Comparison of ENCODE assay signal across 1 cellular context in genomic region chr6:43174263-43175112, GRCh38.
TF ChIP-seq lines count a peak whose summit lies in the region.

No MANE protein-coding gene starts in this region.

TF ChIP-seq in HepG2, 621 proteins besides CTCF, POLR2A, EP300 and RAD21 (continued from another document):
- TF ChIP-seq FOXP4 (CRISPR knock-in tag; IDR thresholded peaks at IDR 0.05): 0 out of 2 replicates have a peak, but pooled peaks have one; percentile 10
- peak; percentile 74; the same call in 1 of the 2 replicates for TF ChIP-seq ZNF598 (CRISPR knock-in tag; IDR thresholded peaks at IDR 0.05; ENCODE audit: borderline replicate concordance)
- peak; percentile 72; the same call in 1 of the 2 replicates for TF ChIP-seq FOXC1 (CRISPR knock-in tag; IDR thresholded peaks at IDR 0.05; ENCODE audit: borderline replicate concordance)
- peak; percentile 91; the same call in 1 of the 2 replicates for TF ChIP-seq ZBTB3 (CRISPR knock-in tag; IDR thresholded peaks at IDR 0.05; ENCODE audit: borderline replicate concordance, low read depth)
- no peak for TF ChIP-seq ZNF468 (CRISPR knock-in tag; IDR thresholded peaks at IDR 0.05)
- TF ChIP-seq SP1 (IDR thresholded peaks at IDR 0.05): no peak
- TF ChIP-seq SP1 (CRISPR knock-in tag; IDR thresholded peaks at IDR 0.05): peak; percentile 57
- no peak for TF ChIP-seq ZNF549 (CRISPR knock-in tag; IDR thresholded peaks at IDR 0.05)
- 0 out of 2 replicates have a peak, but pooled peaks have one; percentile 61 for TF ChIP-seq RCOR2 (CRISPR knock-in tag; IDR thresholded peaks at IDR 0.05)
- TF ChIP-seq ZFP41 (CRISPR knock-in tag; IDR thresholded peaks at IDR 0.05; ENCODE audit: borderline replicate concordance): peak; percentile 42; the same call in 1 of the 2 replicates
- TF ChIP-seq TFAP4 (IDR thresholded peaks at IDR 0.05; ENCODE audit: borderline replicate concordance, low read depth): peak; percentile 97
- TF ChIP-seq ELF1 (CRISPR knock-in tag; IDR thresholded peaks at IDR 0.05): peak; percentile 96
- peak; percentile 57; the same call in 1 of the 2 replicates for TF ChIP-seq ZBTB7B (CRISPR knock-in tag; IDR thresholded peaks at IDR 0.05)
- peak; percentile 96 for TF ChIP-seq SAP130 (CRISPR knock-in tag; IDR thresholded peaks at IDR 0.05; ENCODE audit: low read depth)
- no peak for TF ChIP-seq NONO (IDR thresholded peaks at IDR 0.05)
- no peak for TF ChIP-seq NONO (CRISPR knock-in tag; conservative IDR thresholded peaks at IDR 0.05)
